In genomic region chrX:53732797-53733196, GRCh38 we compare ENCODE assay signal across 1 cellular context.
TF ChIP-seq lines count a peak whose summit lies in the region.

No MANE protein-coding gene starts in this region.

TF ChIP-seq in GM12878, 131 proteins besides CTCF, POLR2A, EP300 and RAD21 (continued from another document):
- TF ChIP-seq PAX8 (IDR thresholded peaks at IDR 0.05) (no peak), IKZF2 (IDR thresholded peaks at IDR 0.05) (peak in 1 of 2 experiments; percentile 9; a peak in 1 of 4 replicates), STAT3 (IDR thresholded peaks at IDR 0.05; ENCODE audit: low read depth, low read length) (no peak), ATF7 (IDR thresholded peaks at IDR 0.05; ENCODE audit: low read depth) (0 out of 2 replicates have a peak, but pooled peaks have one; percentile 32), JUNB (IDR thresholded peaks at IDR 0.05) (peak; percentile 84), TBL1XR1 (IDR thresholded peaks at IDR 0.05; ENCODE audit: low read depth, low read length) (no peak), BCL11A (IDR thresholded peaks at IDR 0.05; ENCODE audit: low read depth, low read length) (peak; percentile 62; the same call in 1 of the 2 replicates), ATF2 (IDR thresholded peaks at IDR 0.05; ENCODE audit: low read length) (peak; percentile 79; the same call in 1 of the 2 replicates), MEF2A (IDR thresholded peaks at IDR 0.05; ENCODE audit: insufficient read depth, low read depth, low read length) (peak; percentile 66; the same call in 1 of the 2 replicates), ZNF622 (IDR thresholded peaks at IDR 0.05) (no peak), ETV6 (conservative IDR thresholded peaks at IDR 0.05 in 1 of 2, IDR thresholded peaks at IDR 0.05 in 1 of 2; ENCODE audit: borderline replicate concordance in 1 of 2, low read depth in 1 of 2) (peak in 1 of 2 experiments; percentile 81; a peak in 2 of 4 replicates), PAX5 (IDR thresholded peaks at IDR 0.05; ENCODE audit: borderline replicate concordance, low read depth, low read length) (peak; percentile 75; the same call in 1 of the 2 replicates), CEBPZ (IDR thresholded peaks at IDR 0.05; ENCODE audit: low read depth, low read length) (no peak), RUNX3 (IDR thresholded peaks at IDR 0.05; ENCODE audit: low read length) (peak; percentile 37; the same call in 1 of the 2 replicates), CREB1 (IDR thresholded peaks at IDR 0.05; ENCODE audit: low read depth) (0 out of 2 replicates have a peak, but pooled peaks have one; percentile 45), IRF4 (IDR thresholded peaks at IDR 0.05; ENCODE audit: low read depth, low read length) (peak; percentile 68; the same call in 1 of the 2 replicates), NFIC (IDR thresholded peaks at IDR 0.05; ENCODE audit: low read depth, low read length) (peak; percentile 82), YY1 (IDR thresholded peaks at IDR 0.05; ENCODE audit: low read depth, low read length) (peak; percentile 22; the same call in 1 of the 2 replicates), FOXM1 (IDR thresholded peaks at IDR 0.05; ENCODE audit: low read depth, low read length) (peak; percentile 61; the same call in 1 of the 2 replicates)
